ENCODE assay signal across 1 cellular context in genomic region chr17:3892095-3892998, GRCh38.
TF ChIP-seq lines count a peak whose summit lies in the region.

No MANE protein-coding gene starts in this region.

TF ChIP-seq in HepG2, 621 proteins besides CTCF, POLR2A, EP300 and RAD21 (continued from another document):
- TF ChIP-seq UBTF (CRISPR knock-in tag; IDR thresholded peaks at IDR 0.05) = peak; percentile 46; the same call in 1 of the 2 replicates
- no peak for TF ChIP-seq MAFK (conservative IDR thresholded peaks at IDR 0.05 in 1 of 2, IDR thresholded peaks at IDR 0.05 in 1 of 2; ENCODE audit: low read length in 2 of 2)
- TF ChIP-seq BHLHE40 (IDR thresholded peaks at IDR 0.05; ENCODE audit: low read length) = 0 out of 2 replicates have a peak, but pooled peaks have one; percentile 17
- peak; percentile 72; the same call in 1 of the 2 replicates for TF ChIP-seq NR0B2 (CRISPR knock-in tag; IDR thresholded peaks at IDR 0.05)
- peak; percentile 79 for TF ChIP-seq ZNF687 (CRISPR knock-in tag; IDR thresholded peaks at IDR 0.05)
- no peak for TF ChIP-seq MIXL1 (CRISPR knock-in tag; IDR thresholded peaks at IDR 0.05)
- 0 out of 2 replicates have a peak, but pooled peaks have one; percentile 5 for TF ChIP-seq CSRNP1 (CRISPR knock-in tag; IDR thresholded peaks at IDR 0.05)
- TF ChIP-seq ZNF235 (CRISPR knock-in tag; IDR thresholded peaks at IDR 0.05; ENCODE audit: borderline replicate concordance) = 0 out of 2 replicates have a peak, but pooled peaks have one; percentile 3
- TF ChIP-seq ZNF776 (CRISPR knock-in tag; IDR thresholded peaks at IDR 0.05) = no peak; the same call in 1 of the 2 replicates
- TF ChIP-seq, protein P1, sequence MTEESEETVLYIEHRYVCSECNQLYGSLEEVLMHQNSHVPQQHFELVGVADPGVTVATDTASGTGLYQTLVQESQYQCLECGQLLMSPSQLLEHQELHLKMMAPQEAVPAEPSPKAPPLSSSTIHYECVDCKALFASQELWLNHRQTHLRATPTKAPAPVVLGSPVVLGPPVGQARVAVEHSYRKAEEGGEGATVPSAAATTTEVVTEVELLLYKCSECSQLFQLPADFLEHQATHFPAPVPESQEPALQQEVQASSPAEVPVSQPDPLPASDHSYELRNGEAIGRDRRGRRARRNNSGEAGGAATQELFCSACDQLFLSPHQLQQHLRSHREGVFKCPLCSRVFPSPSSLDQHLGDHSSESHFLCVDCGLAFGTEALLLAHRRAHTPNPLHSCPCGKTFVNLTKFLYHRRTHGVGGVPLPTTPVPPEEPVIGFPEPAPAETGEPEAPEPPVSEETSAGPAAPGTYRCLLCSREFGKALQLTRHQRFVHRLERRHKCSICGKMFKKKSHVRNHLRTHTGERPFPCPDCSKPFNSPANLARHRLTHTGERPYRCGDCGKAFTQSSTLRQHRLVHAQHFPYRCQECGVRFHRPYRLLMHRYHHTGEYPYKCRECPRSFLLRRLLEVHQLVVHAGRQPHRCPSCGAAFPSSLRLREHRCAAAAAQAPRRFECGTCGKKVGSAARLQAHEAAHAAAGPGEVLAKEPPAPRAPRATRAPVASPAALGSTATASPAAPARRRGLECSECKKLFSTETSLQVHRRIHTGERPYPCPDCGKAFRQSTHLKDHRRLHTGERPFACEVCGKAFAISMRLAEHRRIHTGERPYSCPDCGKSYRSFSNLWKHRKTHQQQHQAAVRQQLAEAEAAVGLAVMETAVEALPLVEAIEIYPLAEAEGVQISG (CRISPR knock-in tag; IDR thresholded peaks at IDR 0.05) = no peak; the same call in 1 of the 2 replicates
- TF ChIP-seq KDM5B (CRISPR knock-in tag; IDR thresholded peaks at IDR 0.05; ENCODE audit: borderline replicate concordance) = 0 out of 2 replicates have a peak, but pooled peaks have one; percentile 16
- TF ChIP-seq MYC (CRISPR knock-in tag; IDR thresholded peaks at IDR 0.05; ENCODE audit: borderline replicate concordance) = peak; percentile 58
- TF ChIP-seq ZNF280B (CRISPR knock-in tag; IDR thresholded peaks at IDR 0.05; ENCODE audit: borderline replicate concordance) = peak; percentile 34; the same call in 1 of the 2 replicates
- 0 out of 2 replicates have a peak, but pooled peaks have one; percentile 3 for TF ChIP-seq NFYB (CRISPR knock-in tag; IDR thresholded peaks at IDR 0.05)
- TF ChIP-seq ZSCAN25 (CRISPR knock-in tag; IDR thresholded peaks at IDR 0.05) = peak; percentile 38; the same call in 1 of the 2 replicates
- TF ChIP-seq ZNF160 (CRISPR knock-in tag; IDR thresholded peaks at IDR 0.05) = peak; percentile 43; the same call in 1 of the 2 replicates
- TF ChIP-seq SMARCE1 (IDR thresholded peaks at IDR 0.05; ENCODE audit: borderline replicate concordance) = no peak
- TF ChIP-seq, protein P2, sequence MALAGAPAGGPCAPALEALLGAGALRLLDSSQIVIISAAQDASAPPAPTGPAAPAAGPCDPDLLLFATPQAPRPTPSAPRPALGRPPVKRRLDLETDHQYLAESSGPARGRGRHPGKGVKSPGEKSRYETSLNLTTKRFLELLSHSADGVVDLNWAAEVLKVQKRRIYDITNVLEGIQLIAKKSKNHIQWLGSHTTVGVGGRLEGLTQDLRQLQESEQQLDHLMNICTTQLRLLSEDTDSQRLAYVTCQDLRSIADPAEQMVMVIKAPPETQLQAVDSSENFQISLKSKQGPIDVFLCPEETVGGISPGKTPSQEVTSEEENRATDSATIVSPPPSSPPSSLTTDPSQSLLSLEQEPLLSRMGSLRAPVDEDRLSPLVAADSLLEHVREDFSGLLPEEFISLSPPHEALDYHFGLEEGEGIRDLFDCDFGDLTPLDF (CRISPR knock-in tag; IDR thresholded peaks at IDR 0.05) = no peak
- TF ChIP-seq ZNF501 (CRISPR knock-in tag; IDR thresholded peaks at IDR 0.05) = peak; percentile 7; the same call in 1 of the 2 replicates
